22 cellular contexts compared by ENCODE assay signal in genomic region chr15:77550275-77551251, GRCh38.
A peak's percentile ranks its signal among the peaks of the same experiment; 100 is the strongest.
DNase-seq lines count a peak whose midpoint lies in the region; ATAC-seq, FAIRE-seq and TF ChIP-seq lines count a peak whose summit lies in the region.
"Had no signal": no experiment of that assay in that cellular context is flagged by ENCODE, and none has a peak within 500 bp of the region (broad histone marks: within the 10 kb centered on the region; RNA-seq: fewer than 3 reads in every experiment).

No MANE protein-coding gene starts in this region.

- no peak for TF ChIP-seq RAD21 in K562 (CRISPR knock-in tag; conservative IDR thresholded peaks at IDR 0.05 in 1 of 2, IDR thresholded peaks at IDR 0.05 in 1 of 2)

- ATAC-seq in K562 (no peak), GM21515 (IDR thresholded peaks at IDR 0.05; ENCODE audit: unreplicated experiment) (no peak)
- no peak for ATAC-seq in natural killer cell treated with Interleukin-12 subunit alpha and Interleukin-12 subunit beta and Interleukin-15 and Interleukin-18, amount 100 ng/mL, for 72 hours
- ATAC-seq: activated T-cell treated with anti-CD3 and anti-CD28 coated beads, Interleukin-2, amount 50 U/mL, for 4 hours had no signal

- H3K27ac Mint-ChIP-seq in natural killer cell treated with Interleukin-12 subunit alpha and Interleukin-12 subunit beta and Interleukin-15 and Interleukin-18, amount 100 ng/mL, for 72 hours, result no peak overlapping the region
- H3K27ac Mint-ChIP-seq: activated naive CD8-positive, alpha-beta T cell; HFFc6; memory B cell had no signal

- H2AFZ ChIP-seq in K562 (ENCODE audit: low read depth, low read length), result no peak overlapping the region

- peaks cover 0 to 7% of the 10 kb centered on the region in 2 donors for H3K4me1 Mint-ChIP-seq in natural killer cell treated with Interleukin-12 subunit alpha and Interleukin-12 subunit beta and Interleukin-15 and Interleukin-18, amount 100 ng/mL, for 72 hours (ENCODE audit: low read depth in 2 of 2)
- H3K4me1 Mint-ChIP-seq: memory B cell had no signal

- H3K27ac ChIP-seq in K562 (ENCODE audit: extremely low read depth, low read depth, low read length) (no peak overlapping the region), mesodermal cell (ENCODE audit: low read depth, low read length, severe bottlenecking) (peak overlapping the region; percentile 67)
- H3K27ac ChIP-seq: colonic mucosa, suprapubic skin had no signal

- no peaks in the 10 kb centered on the region for H3K36me3 ChIP-seq in K562 (ENCODE audit: control insufficient read depth, insufficient read depth, low read length)
- H3K36me3 ChIP-seq in mesodermal cell (ENCODE audit: control insufficient read depth, insufficient read depth, low read length), result no peaks in the 10 kb centered on the region
- H3K36me3 ChIP-seq: colonic mucosa, suprapubic skin had no signal

- no peak overlapping the region for H3K4me3 Mint-ChIP-seq in natural killer cell treated with Interleukin-12 subunit alpha and Interleukin-12 subunit beta and Interleukin-15 and Interleukin-18, amount 100 ng/mL, for 72 hours
- H3K4me3 Mint-ChIP-seq: activated naive CD8-positive, alpha-beta T cell; activated T-cell treated with anti-CD3 and anti-CD28 coated beads, Interleukin-2, amount 50 U/mL, for 4 hours; brain; HFFc6; memory B cell had no signal

- no peaks in the 10 kb centered on the region for H3K79me2 ChIP-seq in K562 (ENCODE audit: control insufficient read depth, insufficient read depth, low read length)

- no peaks in the 10 kb centered on the region for H3K9me1 ChIP-seq in K562 (ENCODE audit: control insufficient read depth, insufficient read depth, low read length)

- in situ Hi-C loops in K562 (cut with MboI), result no loop called here

- TF ChIP-seq EP300 in K562 (IDR thresholded peaks at IDR 0.05; ENCODE audit: low read length), result no peak

- no peak for TF ChIP-seq POLR2A in K562 (conservative IDR thresholded peaks at IDR 0.05)

- POLR2A ChIA-PET in AG04449 (lab: Yijun Ruan, JAX), result no interaction called here
- POLR2A ChIA-PET in K562 (lab: Yijun Ruan, JAX), result no interaction called here

- 10% methylated on average over 12 of the region's 13 CpGs for WGBS in K562 (ENCODE audit: insufficient coverage, low coverage, missing lambda C conversion rate)
- 77 to 85% methylated on average over 9 to 11 of the region's 13 CpGs for WGBS in mesodermal cell (ENCODE audit: insufficient coverage in 2 of 2), 2 experiments

- peak; percentile 12 for DNase-seq in AG04449 (ENCODE audit: low read depth, low spot score)
- DNase-seq in HT-29 (ENCODE audit: low spot score), result peak; percentile 22
- DNase-seq in K562 (ENCODE audit: extremely low read depth in 1 of 4, low spot score in 3 of 4), result no peak
- DNase-seq in stimulated activated CD4-positive, alpha-beta T cell treated with anti-CD3 and anti-CD28 coated beads, Interleukin-4, amount 100 ng/mL, for 1 hour, result no peak
- no peak for DNase-seq in superior temporal gyrus (ENCODE audit: extremely low spot score)
- no peak for DNase-seq in natural killer cell treated with Interleukin-12 subunit alpha and Interleukin-12 subunit beta and Interleukin-15 and Interleukin-18, amount 100 ng/mL, for 72 hours (ENCODE audit: low spot score)
- DNase-seq: activated CD4-positive, CD25-positive, alpha-beta regulatory T cell; activated T-cell treated with anti-CD3 and anti-CD28 coated beads, Interleukin-2, amount 50 U/mL, for 4 hours; colonic mucosa; HFFc6; KG1; NCI-H1092; NCI-H510A treated with DMSO at 0.1 percent for 48 hours; stimulated activated CD4-positive, alpha-beta T cell treated with anti-CD3 and anti-CD28 coated beads, Interleukin-12 subunit alpha, Interleukin-12 subunit beta, amount 100 ng/mL, for 4 hours had no signal

- FAIRE-seq in K562 (lab: Jason Lieb, UNC), result no peak
- FAIRE-seq: endometrium, islet of Langerhans had no signal

- H3K9ac ChIP-seq in K562 (ENCODE audit: insufficient read depth in 1 of 2, low read depth in 2 of 2, low read length in 2 of 2), result no peak overlapping the region

- peaks cover 0 to 12% of the 10 kb centered on the region in 2 experiments; a peak in 3 of 5 replicates for H3K27me3 ChIP-seq in K562 (ENCODE audit: control insufficient read depth in 2 of 2, insufficient read depth in 2 of 2, low read length in 2 of 2)
- H3K27me3 ChIP-seq: colonic mucosa, suprapubic skin had no signal

- H3K4me3 ChIP-seq in AG04449 (ENCODE audit: low read depth, low read length), result no peak overlapping the region
- H3K4me3 ChIP-seq in K562, result no peak overlapping the region
- no peak overlapping the region for H3K4me3 ChIP-seq in mesodermal cell (ENCODE audit: extremely low read depth, insufficient read depth, low read length, poor library complexity, severe bottlenecking)
- H3K4me3 ChIP-seq: colonic mucosa, suprapubic skin had no signal

- no peak overlapping the region for H3K4me2 ChIP-seq in K562 (ENCODE audit: insufficient read depth, low read length)

- no TSS peak for BruUV-seq in K562 (replicated peaks; lab: Mats Ljungman, UMichigan)

- H3K9me3 Mint-ChIP-seq in natural killer cell treated with Interleukin-12 subunit alpha and Interleukin-12 subunit beta and Interleukin-15 and Interleukin-18, amount 100 ng/mL, for 72 hours, result no peaks in the 10 kb centered on the region
- H3K9me3 Mint-ChIP-seq: activated T-cell treated with anti-CD3 and anti-CD28 coated beads, Interleukin-2, amount 50 U/mL, for 4 hours; HFFc6; memory B cell had no signal

- CTCF ChIA-PET in AG04449 (lab: Yijun Ruan, JAX) (interaction anchor here (1.4 kb wide), 1 partner anchor 432 kb away, joined by 3 read pairs; no protein-coding TSS in a partner anchor), K562 (lab: Yijun Ruan, JAX; ENCODE audit: low intra/inter-chr PET ratio) (no interaction called here)

- peaks cover 0 to under 1% of the 10 kb centered on the region in 2 donors for H3K27me3 Mint-ChIP-seq in natural killer cell treated with Interleukin-12 subunit alpha and Interleukin-12 subunit beta and Interleukin-15 and Interleukin-18, amount 100 ng/mL, for 72 hours
- H3K27me3 Mint-ChIP-seq: activated naive CD8-positive, alpha-beta T cell had no signal

- H3K4me1 ChIP-seq in K562 (replicated peaks in 1 of 2; ENCODE audit: control insufficient read depth in 2 of 2, insufficient read depth in 2 of 2, low read length in 2 of 2) (peaks cover 0 to 12% of the 10 kb centered on the region in 2 experiments; a peak in 4 of 5 replicates), mesodermal cell (ENCODE audit: control insufficient read depth, insufficient read depth, low read length, poor library complexity, severe bottlenecking) (peaks cover 26% of the 10 kb centered on the region)
- H3K4me1 ChIP-seq: colonic mucosa, suprapubic skin had no signal

- peaks cover 2% of the 10 kb centered on the region; the same call in 1 of the 2 replicates for H4K20me1 ChIP-seq in K562 (replicated peaks; ENCODE audit: control insufficient read depth, insufficient read depth, low read length)

- no peak for TF ChIP-seq CTCF in AG04449 (IDR thresholded peaks at IDR 0.05; ENCODE audit: insufficient read depth, low read length, missing control alignments)
- TF ChIP-seq CTCF in K562 (IDR thresholded peaks at IDR 0.05 in 2 of 3, conservative IDR thresholded peaks at IDR 0.05 in 1 of 3; ENCODE audit: insufficient read depth in 2 of 3, low read depth in 1 of 3, low read length in 3 of 3), result no peak

- intact Hi-C loops in K562 (cut with micrococcal nuclease), result no loop called here

- H3K9me3 ChIP-seq in K562 (replicated peaks; ENCODE audit: control insufficient read depth, insufficient read depth, low read depth, low read length) (no peaks in the 10 kb centered on the region), mesodermal cell (ENCODE audit: control insufficient read depth, low read length) (peaks cover 5% of the 10 kb centered on the region)
- H3K9me3 ChIP-seq: colonic mucosa, suprapubic skin had no signal

- H3K36me3 Mint-ChIP-seq in natural killer cell treated with Interleukin-12 subunit alpha and Interleukin-12 subunit beta and Interleukin-15 and Interleukin-18, amount 100 ng/mL, for 72 hours, result no peaks in the 10 kb centered on the region
- H3K36me3 Mint-ChIP-seq: activated naive CD8-positive, alpha-beta T cell; brain; memory B cell had no signal

TF ChIP-seq in K562, 482 proteins besides CTCF, POLR2A, EP300 and RAD21 (continues in another document):
- TF ChIP-seq PBX2 (CRISPR knock-in tag; IDR thresholded peaks at IDR 0.05; ENCODE audit: low read depth), result no peak
- peak; percentile 68 for TF ChIP-seq PBX2 (tag; conservative IDR thresholded peaks at IDR 0.05; ENCODE audit: low read depth)
- peak; percentile 61 for TF ChIP-seq MEIS2 (IDR thresholded peaks at IDR 0.05; ENCODE audit: partially characterized antibody)

Comparison
In these comparisons a context has a peak if more than half of its experiments do, and no peak if none do; other contexts are left out.
1. DNase-seq: peak in AG04449 (single experiment) and HT-29 (single experiment); none in K562 (0 of 4), stimulated activated CD4-positive, alpha-beta T cell treated with anti-CD3 and anti-CD28 coated beads, Interleukin-4, amount 100 ng/mL, for 1 hour (single experiment), superior temporal gyrus (single experiment) and natural killer cell treated with Interleukin-12 subunit alpha and Interleukin-12 subunit beta and Interleukin-15 and Interleukin-18, amount 100 ng/mL, for 72 hours (single experiment).